ENCODE assay signal across 8 cellular contexts in the genomic region with DNA sequence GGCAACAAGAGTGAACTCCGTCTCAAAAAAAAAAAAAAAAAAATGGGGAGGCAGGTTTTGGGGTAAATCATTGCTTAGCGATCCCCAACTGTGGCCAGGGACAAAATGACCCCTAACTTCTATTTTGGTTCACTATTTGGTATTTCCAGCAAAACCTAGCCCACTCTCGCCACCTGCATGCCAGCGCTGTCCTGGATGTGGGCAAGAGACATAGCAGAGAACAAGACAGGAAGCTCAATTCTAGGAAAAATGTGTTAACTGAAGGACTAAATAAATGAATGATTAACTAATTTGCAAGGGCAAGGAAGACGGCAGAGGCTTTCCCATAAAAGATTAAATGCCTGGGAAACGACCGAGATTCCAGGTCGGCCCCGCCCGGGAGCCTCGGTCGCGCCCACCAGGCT. TPM values are rescaled to one million over a fixed set of nuclear protein-coding genes. Genes with fewer than 3 reads are reported as not detected.
A peak's percentile ranks its signal among the peaks of the same experiment; 100 is the strongest.
DNase-seq lines count a peak whose midpoint lies in the region; ATAC-seq, FAIRE-seq and TF ChIP-seq lines count a peak whose summit lies in the region.

No MANE protein-coding gene starts in this region.

- H3K4me1 ChIP-seq in A549 (peaks cover 7% of the 10 kb centered on the region; the same call in 2 of the 3 replicates), iPS-18a (ENCODE audit: control insufficient read depth, low read depth, low read length) (no peaks in the 10 kb centered on the region)

- no peaks in the 10 kb centered on the region for H3K9me3 Mint-ChIP-seq in activated T-helper 17 cell treated with anti-CD3 and anti-CD28 coated beads, Interleukin-2, amount 50 U/mL, for 72 hours
- no peaks in the 10 kb centered on the region for H3K9me3 Mint-ChIP-seq in stimulated activated naive CD8-positive, alpha-beta T cell treated with anti-CD3 and anti-CD28 coated beads, Interleukin-15, amount 100 ng/mL, for 72 hours

- H3K4me3 ChIP-seq in A549 (peak overlapping the region; percentile 61), iPS-18a (ENCODE audit: low read length) (peak overlapping the region; percentile 85)

- H3K27me3 ChIP-seq in iPS-18a (ENCODE audit: control insufficient read depth, insufficient read depth, low read length): no peaks in the 10 kb centered on the region

- TF ChIP-seq RAD21 in A549 (conservative IDR thresholded peaks at IDR 0.05 in 1 of 2, IDR thresholded peaks at IDR 0.05 in 1 of 2): no peak

- peak in 1 of 2 experiments; percentile 46 for DNase-seq in A549 (ENCODE audit: low read depth in 1 of 2, low spot score in 1 of 2)
- DNase-seq in stimulated activated naive CD8-positive, alpha-beta T cell treated with anti-CD3 and anti-CD28 coated beads, Interleukin-15, amount 100 ng/mL, for 72 hours: no peak
- DNase-seq in HuH-7.5 (ENCODE audit: low spot score): no peak
- no peak for DNase-seq in ecto neural progenitor cell (ENCODE audit: low spot score)
- no peak for DNase-seq in dedifferentiated amniotic fluid mesenchymal stem cell (ENCODE audit: extremely low spot score)

- no peaks in the 10 kb centered on the region for H3K9me3 ChIP-seq in A549
- no peaks in the 10 kb centered on the region for H3K9me3 ChIP-seq in iPS-18a (ENCODE audit: control insufficient read depth, low read depth, low read length)

- TF ChIP-seq EP300 in A549 (IDR thresholded peaks at IDR 0.05): no peak

- peak overlapping the region; percentile 80 for H3K4me2 ChIP-seq in A549

- ATAC-seq in A549 (peak; percentile 28 to 72; a peak in 5 of 6 replicates), GM21737 (IDR thresholded peaks at IDR 0.05; ENCODE audit: unreplicated experiment) (peak; percentile 1)
- peak; percentile 6 for ATAC-seq in activated T-helper 17 cell treated with anti-CD3 and anti-CD28 coated beads, Interleukin-2, amount 50 U/mL, for 72 hours (replicated peaks)
- ATAC-seq in stimulated activated naive CD8-positive, alpha-beta T cell treated with anti-CD3 and anti-CD28 coated beads, Interleukin-15, amount 100 ng/mL, for 72 hours: peak; percentile 14

- no peak for FAIRE-seq in A549 (lab: Jason Lieb, UNC)

- H3K36me3 Mint-ChIP-seq in activated T-helper 17 cell treated with anti-CD3 and anti-CD28 coated beads, Interleukin-2, amount 50 U/mL, for 72 hours (ENCODE audit: low read depth): no peaks in the 10 kb centered on the region

- peak overlapping the region; percentile 90 for H3K4me3 Mint-ChIP-seq in activated T-helper 17 cell treated with anti-CD3 and anti-CD28 coated beads, Interleukin-2, amount 50 U/mL, for 72 hours
- H3K4me3 Mint-ChIP-seq in stimulated activated naive CD8-positive, alpha-beta T cell treated with anti-CD3 and anti-CD28 coated beads, Interleukin-15, amount 100 ng/mL, for 72 hours: peak overlapping the region; percentile 88 to 96

- no peaks in the 10 kb centered on the region for H3K27me3 Mint-ChIP-seq in activated T-helper 17 cell treated with anti-CD3 and anti-CD28 coated beads, Interleukin-2, amount 50 U/mL, for 72 hours
- no peaks in the 10 kb centered on the region for H3K27me3 Mint-ChIP-seq in stimulated activated naive CD8-positive, alpha-beta T cell treated with anti-CD3 and anti-CD28 coated beads, Interleukin-15, amount 100 ng/mL, for 72 hours

- 5% methylated on average over 13 of the region's 13 CpGs for WGBS in A549 (ENCODE audit: missing lambda C conversion rate)

- POLR2A ChIA-PET in A549 (lab: Yijun Ruan, JAX): interaction anchor here (0.6 to 1.6 kb wide), 14 partner anchors 8 to 439 kb away, joined by 3 to 7 read pairs (median 3); partner anchors contain the start of genes DAG1 and RHOA

- TF ChIP-seq CTCF in A549 (IDR thresholded peaks at IDR 0.05): no peak

- CTCF ChIA-PET in A549 (lab: Yijun Ruan, JAX): interaction anchor here (0.7 to 1.6 kb wide), 4 partner anchors 19 to 144 kb away, joined by 3 to 4 read pairs (median 4); partner anchors contain the start of gene USP4

- H3K27ac ChIP-seq in A549 (peak overlapping the region; percentile 88 to 91), iPS-18a (ENCODE audit: low read length) (no peak overlapping the region)

- no peak for TF ChIP-seq POLR2A in A549 (IDR thresholded peaks at IDR 0.05; ENCODE audit: low read length)

- H3K4me1 Mint-ChIP-seq in activated T-helper 17 cell treated with anti-CD3 and anti-CD28 coated beads, Interleukin-2, amount 50 U/mL, for 72 hours: no peaks in the 10 kb centered on the region
- peaks cover 27% of the 10 kb centered on the region for H3K4me1 Mint-ChIP-seq in stimulated activated naive CD8-positive, alpha-beta T cell treated with anti-CD3 and anti-CD28 coated beads, Interleukin-15, amount 100 ng/mL, for 72 hours

- no peaks in the 10 kb centered on the region for H3K36me3 ChIP-seq in iPS-18a (ENCODE audit: control insufficient read depth, low read depth, low read length)

- H3K27ac Mint-ChIP-seq in activated T-helper 17 cell treated with anti-CD3 and anti-CD28 coated beads, Interleukin-2, amount 50 U/mL, for 72 hours: peak overlapping the region; percentile 96
- peak overlapping the region; percentile 98 to 99 for H3K27ac Mint-ChIP-seq in stimulated activated naive CD8-positive, alpha-beta T cell treated with anti-CD3 and anti-CD28 coated beads, Interleukin-15, amount 100 ng/mL, for 72 hours

- H3K9ac ChIP-seq in iPS-18a (ENCODE audit: low read length): peak overlapping the region; percentile 84

TF ChIP-seq in A549, 52 proteins besides CTCF, POLR2A, EP300 and RAD21:
- TF ChIP-seq POLR2AphosphoS2 (conservative IDR thresholded peaks at IDR 0.05; ENCODE audit: low read length) (no peak), JUNB (IDR thresholded peaks at IDR 0.05) (no peak), HES2 (IDR thresholded peaks at IDR 0.05) (no peak), RCOR1 (IDR thresholded peaks at IDR 0.05; ENCODE audit: low read depth, low read length) (no peak), HOXA7 (CRISPR knock-in tag; IDR thresholded peaks at IDR 0.05) (no peak), KDM5A (IDR thresholded peaks at IDR 0.05) (0 out of 2 replicates have a peak, but pooled peaks have one; percentile 15), MAX (IDR thresholded peaks at IDR 0.05) (0 out of 2 replicates have a peak, but pooled peaks have one; percentile 63)
- TF ChIP-seq, protein P1, sequence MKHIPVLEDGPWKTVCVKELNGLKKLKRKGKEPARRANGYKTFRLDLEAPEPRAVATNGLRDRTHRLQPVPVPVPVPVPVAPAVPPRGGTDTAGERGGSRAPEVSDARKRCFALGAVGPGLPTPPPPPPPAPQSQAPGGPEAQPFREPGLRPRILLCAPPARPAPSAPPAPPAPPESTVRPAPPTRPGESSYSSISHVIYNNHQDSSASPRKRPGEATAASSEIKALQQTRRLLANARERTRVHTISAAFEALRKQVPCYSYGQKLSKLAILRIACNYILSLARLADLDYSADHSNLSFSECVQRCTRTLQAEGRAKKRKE (CRISPR knock-in tag; IDR thresholded peaks at IDR 0.05; ENCODE audit: low read depth): no peak

RNA-seq across cellular contexts. Expression of gene NICN1, which starts 0.4 kb away (rescaled TPM):
- polyA plus RNA-seq in A549 (2011; rRNA removed) (9.9 and 12.8 TPM in 2 replicates), A549 (2017; fragmentation: RNase III; extraction: RNeasy Plus Mini Kit Qiagen cat#74134 plus additional on column Dnase treatment) (10.0 to 11.2 TPM (median 10.7 TPM) in 3 replicates)
- 7.0 and 10.7 TPM in 2 replicates for polyA plus RNA-seq in A549 (2012; cell fraction: cytosol; rRNA removed)
- 32.1 and 47.5 TPM in 2 replicates for polyA plus RNA-seq in A549 (2012; cell fraction: nucleus; rRNA removed)
- polyA minus RNA-seq in A549 (2011; rRNA and poly(A)+ RNA removed): 27.8 and 30.0 TPM in 2 replicates
- 10 to 100 TPM in 1 of 2 donors, 1 to 10 TPM in 1; 6.7 to 11.6 TPM for total RNA-seq in activated T-helper 17 cell treated with anti-CD3 and anti-CD28 coated beads, Interleukin-2, amount 50 U/mL, for 72 hours

RNA-seq across cellular contexts. Expression of gene AMT, which starts 6.4 kb away (rescaled TPM):
- polyA plus RNA-seq in A549 (2011; rRNA removed) (1.4 and 3.4 TPM in 2 replicates), A549 (2017; fragmentation: RNase III; extraction: RNeasy Plus Mini Kit Qiagen cat#74134 plus additional on column Dnase treatment) (0.49 to 0.83 TPM (median 0.70 TPM) in 3 replicates)
- 0.49 and 0.57 TPM in 2 replicates for polyA plus RNA-seq in A549 (2012; cell fraction: cytosol; rRNA removed)
- polyA plus RNA-seq in A549 (2012; cell fraction: nucleus; rRNA removed): 6.7 and 10.3 TPM in 2 replicates
- 0.91 TPM in 1 of 2 replicates, not detected in the other for polyA minus RNA-seq in A549 (2011; rRNA and poly(A)+ RNA removed)
- total RNA-seq in activated T-helper 17 cell treated with anti-CD3 and anti-CD28 coated beads, Interleukin-2, amount 50 U/mL, for 72 hours: 1 to 10 TPM; 1.9 to 2.5 TPM

RNA-seq across cellular contexts. Expression of gene TCTA, which starts 16.5 kb away (rescaled TPM):
- polyA plus RNA-seq in A549 (2011; rRNA removed): 14.8 and 19.9 TPM in 2 replicates
- 18.3 and 25.8 TPM in 2 replicates for polyA plus RNA-seq in A549 (2012; cell fraction: cytosol; rRNA removed)
- polyA plus RNA-seq in A549 (2012; cell fraction: nucleus; rRNA removed): 6.0 and 9.5 TPM in 2 replicates
- 14.6 to 17.0 TPM (median 15.6 TPM) in 3 replicates for polyA plus RNA-seq in A549 (2017; fragmentation: RNase III; extraction: RNeasy Plus Mini Kit Qiagen cat#74134 plus additional on column Dnase treatment)
- polyA minus RNA-seq in A549 (2011; rRNA and poly(A)+ RNA removed): 15.2 and 19.4 TPM in 2 replicates
- 10 to 100 TPM; 14.3 to 18.0 TPM for total RNA-seq in activated T-helper 17 cell treated with anti-CD3 and anti-CD28 coated beads, Interleukin-2, amount 50 U/mL, for 72 hours

RNA-seq across cellular contexts. Expression of gene RHOA, which starts 16.9 kb away (rescaled TPM):
- polyA plus RNA-seq in A549 (2011; rRNA removed): 332 and 343 TPM in 2 replicates
- polyA plus RNA-seq in A549 (2012; cell fraction: cytosol; rRNA removed): 310 and 372 TPM in 2 replicates
- polyA plus RNA-seq in A549 (2012; cell fraction: nucleus; rRNA removed): 227 and 266 TPM in 2 replicates
- polyA plus RNA-seq in A549 (2017; fragmentation: RNase III; extraction: RNeasy Plus Mini Kit Qiagen cat#74134 plus additional on column Dnase treatment): 549 to 596 TPM (median 587 TPM) in 3 replicates
- polyA minus RNA-seq in A549 (2011; rRNA and poly(A)+ RNA removed): 381 and 409 TPM in 2 replicates
- total RNA-seq in activated T-helper 17 cell treated with anti-CD3 and anti-CD28 coated beads, Interleukin-2, amount 50 U/mL, for 72 hours: 100 to 1,000 TPM; 298 to 453 TPM

RNA-seq across cellular contexts. Expression of gene DAG1, which starts 41.4 kb away (rescaled TPM):
- polyA plus RNA-seq in A549 (2011; rRNA removed): 46.6 and 70.8 TPM in 2 replicates
- polyA plus RNA-seq in A549 (2012; cell fraction: cytosol; rRNA removed): 48.0 and 64.0 TPM in 2 replicates
- polyA plus RNA-seq in A549 (2012; cell fraction: nucleus; rRNA removed): 92.5 and 102 TPM in 2 replicates
- 57.1 to 59.6 TPM (median 59.4 TPM) in 3 replicates for polyA plus RNA-seq in A549 (2017; fragmentation: RNase III; extraction: RNeasy Plus Mini Kit Qiagen cat#74134 plus additional on column Dnase treatment)
- 115 and 153 TPM in 2 replicates for polyA minus RNA-seq in A549 (2011; rRNA and poly(A)+ RNA removed)
- total RNA-seq in activated T-helper 17 cell treated with anti-CD3 and anti-CD28 coated beads, Interleukin-2, amount 50 U/mL, for 72 hours: 10 to 100 TPM in 1 of 2 donors, 1 to 10 TPM in 1; 7.0 to 12.3 TPM
